In the genomic region with DNA sequence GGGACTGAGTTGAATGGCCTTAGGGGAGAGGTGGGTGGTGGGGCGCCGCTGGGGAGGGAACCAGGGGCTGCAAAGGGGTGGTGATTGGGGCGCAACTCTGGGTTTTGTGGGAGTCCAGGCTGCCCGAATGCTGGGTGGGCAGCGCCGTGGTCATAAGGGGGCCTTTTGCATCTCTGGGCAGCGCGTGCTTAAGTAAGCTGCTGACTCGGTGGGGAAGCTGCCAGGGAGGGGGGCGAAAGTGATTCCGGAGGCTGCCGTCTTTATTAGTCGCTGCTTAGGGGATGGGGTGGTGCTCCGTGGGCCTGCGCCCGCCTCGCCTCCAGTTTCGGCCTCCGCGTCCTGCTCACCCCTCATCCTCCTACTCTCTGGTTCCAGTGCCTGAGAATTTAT, we compare ENCODE assay signal across 8 cellular contexts. TPM values are rescaled to one million over a fixed set of nuclear protein-coding genes. Genes with fewer than 3 reads are reported as not detected.
DNase-seq lines count a peak whose midpoint lies in the region; ATAC-seq and TF ChIP-seq lines count a peak whose summit lies in the region.

No MANE protein-coding gene starts in this region.

- peaks cover 14% of the 10 kb centered on the region; the same call in 1 of the 2 replicates for H4K20me1 ChIP-seq in GM23338 (replicated peaks; ENCODE audit: insufficient read depth)

- H3K4me1 ChIP-seq in GM23338 (ENCODE audit: insufficient read depth) = peaks cover 8% of the 10 kb centered on the region

- H3K27ac Mint-ChIP-seq in CD14-positive monocyte = peak overlapping the region in 6 of 7 donors; percentile 82 to 97 (median 94)
- H3K27ac Mint-ChIP-seq in GM23338 = peak overlapping the region; percentile 98
- peak overlapping the region; percentile 93 for H3K27ac Mint-ChIP-seq in activated naive CD8-positive, alpha-beta T cell treated with anti-CD3 and anti-CD28 coated beads, Interleukin-2, amount 50 U/mL, for 24 hours
- peak overlapping the region; percentile 99 for H3K27ac Mint-ChIP-seq in progenitor cell of endocrine pancreas

- peaks cover 0 to 4% (median 0%) of the 10 kb centered on the region in 3 donors for H3K27me3 Mint-ChIP-seq in CD14-positive monocyte (ENCODE audit: low read depth in 3 of 3)
- peaks cover 23% of the 10 kb centered on the region for H3K27me3 Mint-ChIP-seq in GM23338 (ENCODE audit: insufficient read depth, low read depth, poor library complexity)
- H3K27me3 Mint-ChIP-seq in activated naive CD8-positive, alpha-beta T cell treated with anti-CD3 and anti-CD28 coated beads, Interleukin-2, amount 50 U/mL, for 24 hours = no peaks in the 10 kb centered on the region
- peaks cover 11% of the 10 kb centered on the region for H3K27me3 Mint-ChIP-seq in progenitor cell of endocrine pancreas

- H3K4me3 ChIP-seq in GM23338 = peak overlapping the region; percentile 96

- H3K79me2 ChIP-seq in GM23338 (replicated peaks; ENCODE audit: insufficient read depth) = peaks cover 50% of the 10 kb centered on the region

- peaks cover 6% of the 10 kb centered on the region; the same call in 1 of the 2 replicates for H3F3A ChIP-seq in GM23338 (replicated peaks; ENCODE audit: low read depth)

- peak overlapping the region; percentile 94 to 95 for H3K4me3 Mint-ChIP-seq in CD14-positive monocyte
- H3K4me3 Mint-ChIP-seq in GM23338 = peak overlapping the region; percentile 90
- peak overlapping the region; percentile 89 for H3K4me3 Mint-ChIP-seq in activated naive CD8-positive, alpha-beta T cell treated with anti-CD3 and anti-CD28 coated beads, Interleukin-2, amount 50 U/mL, for 24 hours
- peak overlapping the region; percentile 95 for H3K4me3 Mint-ChIP-seq in progenitor cell of endocrine pancreas (ENCODE audit: low read depth)

- H3K36me3 Mint-ChIP-seq in CD14-positive monocyte (peaks cover 10 to 11% of the 10 kb centered on the region in 2 donors), GM23338 (ENCODE audit: low read depth) (no peaks in the 10 kb centered on the region; the same call in 1 of the 3 replicates), progenitor cell of endocrine pancreas (ENCODE audit: insufficient read depth) (no peaks in the 10 kb centered on the region)
- no peaks in the 10 kb centered on the region for H3K36me3 Mint-ChIP-seq in activated naive CD8-positive, alpha-beta T cell treated with anti-CD3 and anti-CD28 coated beads, Interleukin-2, amount 50 U/mL, for 24 hours (ENCODE audit: low read depth)

- TF ChIP-seq CTCF in CD14-positive monocyte (IDR thresholded peaks at IDR 0.05) = no peak
- TF ChIP-seq CTCF in GM23338 (conservative IDR thresholded peaks at IDR 0.05; ENCODE audit: low read depth in 2 of 2) = no peak
- no peak for TF ChIP-seq CTCF in progenitor cell of endocrine pancreas (IDR thresholded peaks at IDR 0.05; ENCODE audit: unreplicated experiment)

- no peaks in the 10 kb centered on the region for H3K36me3 ChIP-seq in GM23338 (ENCODE audit: insufficient read depth)

- H3K4me1 Mint-ChIP-seq in CD14-positive monocyte (peaks cover 55% of the 10 kb centered on the region), GM23338 (peaks cover 13% of the 10 kb centered on the region), progenitor cell of endocrine pancreas (ENCODE audit: low read depth) (peaks cover 18% of the 10 kb centered on the region)
- peaks cover 38% of the 10 kb centered on the region for H3K4me1 Mint-ChIP-seq in activated naive CD8-positive, alpha-beta T cell treated with anti-CD3 and anti-CD28 coated beads, Interleukin-2, amount 50 U/mL, for 24 hours

- peaks cover 18% of the 10 kb centered on the region for H3K27me3 ChIP-seq in GM23338 (ENCODE audit: insufficient read depth)

- H3K9me3 Mint-ChIP-seq in CD14-positive monocyte (peaks cover 0 to 2% (median 0%) of the 10 kb centered on the region in 7 donors), GM23338 (no peaks in the 10 kb centered on the region), progenitor cell of endocrine pancreas (ENCODE audit: low read depth) (no peaks in the 10 kb centered on the region)
- no peaks in the 10 kb centered on the region for H3K9me3 Mint-ChIP-seq in activated naive CD8-positive, alpha-beta T cell treated with anti-CD3 and anti-CD28 coated beads, Interleukin-2, amount 50 U/mL, for 24 hours

- no peak for DNase-seq in CD14-positive monocyte (ENCODE audit: low spot score)
- peak; percentile 54 for DNase-seq in GM23338 (ENCODE audit: low spot score)
- DNase-seq in NCI-H82 treated with DMSO at 0.1 percent for 48 hours (lab: John Stamatoyannopoulos, UW; ENCODE audit: unreplicated experiment) = peak; percentile 36
- peak; percentile 44 for DNase-seq in activated naive CD8-positive, alpha-beta T cell treated with anti-CD3 and anti-CD28 coated beads, Interleukin-2, amount 50 U/mL, for 24 hours
- peak; percentile 54 for DNase-seq in left cardiac atrium
- DNase-seq in progenitor cell of endocrine pancreas (ENCODE audit: low spot score, unreplicated experiment) = no peak

- intact Hi-C loops in CD14-positive monocyte (cut with micrococcal nuclease) (loop anchor here in 1 of 2 donors (2.0 kb wide), 2 partner anchors 31 to 83 kb away; a partner anchor contains a TSS), left cardiac atrium (cut with DNase I) (no loop called here)

- no peaks in the 10 kb centered on the region for H3K9me2 ChIP-seq in GM23338 (ENCODE audit: insufficient read depth)

- peak overlapping the region; percentile 98 for H3K4me2 ChIP-seq in GM23338

- peak overlapping the region; percentile 99 for H3K27ac ChIP-seq in GM23338 (ENCODE audit: low read depth)

- ATAC-seq in GM23338 (peak; percentile 6), left cardiac atrium (peak in 1 of 2 donors; percentile 0), HG02798 (IDR thresholded peaks at IDR 0.05; ENCODE audit: poor library complexity, unreplicated experiment) (no peak), GM19023 (IDR thresholded peaks at IDR 0.05; ENCODE audit: unreplicated experiment) (no peak)
- no peak for ATAC-seq in activated naive CD8-positive, alpha-beta T cell treated with anti-CD3 and anti-CD28 coated beads, Interleukin-2, amount 50 U/mL, for 24 hours

- H2AFZ ChIP-seq in GM23338 = peak overlapping the region; percentile 86

TF ChIP-seq in GM23338, 12 proteins besides CTCF, POLR2A, EP300 and RAD21 (continues in another document):
- TF ChIP-seq JUNB (IDR thresholded peaks at IDR 0.05; ENCODE audit: unreplicated experiment) = no peak
- TF ChIP-seq, protein P1, sequence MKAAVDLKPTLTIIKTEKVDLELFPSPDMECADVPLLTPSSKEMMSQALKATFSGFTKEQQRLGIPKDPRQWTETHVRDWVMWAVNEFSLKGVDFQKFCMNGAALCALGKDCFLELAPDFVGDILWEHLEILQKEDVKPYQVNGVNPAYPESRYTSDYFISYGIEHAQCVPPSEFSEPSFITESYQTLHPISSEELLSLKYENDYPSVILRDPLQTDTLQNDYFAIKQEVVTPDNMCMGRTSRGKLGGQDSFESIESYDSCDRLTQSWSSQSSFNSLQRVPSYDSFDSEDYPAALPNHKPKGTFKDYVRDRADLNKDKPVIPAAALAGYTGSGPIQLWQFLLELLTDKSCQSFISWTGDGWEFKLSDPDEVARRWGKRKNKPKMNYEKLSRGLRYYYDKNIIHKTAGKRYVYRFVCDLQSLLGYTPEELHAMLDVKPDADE (IDR thresholded peaks at IDR 0.05) = no peak
- TF ChIP-seq POLR2AphosphoS5 (IDR thresholded peaks at IDR 0.05; ENCODE audit: low read depth) = no peak

RNA-seq across cellular contexts. Expression of a gene that starts 0.5 kb away (rescaled TPM):
- 10 to 100 TPM; 11.7 to 12.4 TPM for polyA plus RNA-seq in CD14-positive monocyte
- 110 and 122 TPM in 2 replicates for total RNA-seq in GM23338 (2014; rRNA removed; shearing (Covaris generic))
- polyA plus RNA-seq in GM23338 (2016; fragmentation: Nextera tagmentation; extraction: Ambion mirVana) = 53.9 and 57.3 TPM in 2 replicates
- total RNA-seq in left cardiac atrium = 100 to 1,000 TPM; 113 to 131 TPM
- total RNA-seq in progenitor cell of endocrine pancreas = 135 and 145 TPM in 2 replicates

RNA-seq across cellular contexts. Expression of a gene that starts 1.2 kb away (rescaled TPM):
- polyA plus RNA-seq in CD14-positive monocyte (10 to 100 TPM; 12.2 to 15.0 TPM), GM23338 (2016; fragmentation: Nextera tagmentation; extraction: Ambion mirVana) (3.7 and 4.6 TPM in 2 replicates)
- 9.9 TPM in 2 replicates for total RNA-seq in GM23338 (2014; rRNA removed; shearing (Covaris generic))
- total RNA-seq in left cardiac atrium (10 to 100 TPM; 58.4 to 61.1 TPM), progenitor cell of endocrine pancreas (19.0 and 20.5 TPM in 2 replicates)

RNA-seq across cellular contexts. Expression of a gene that starts 30.8 kb away (rescaled TPM):
- 1 to 10 TPM; 5.4 to 5.9 TPM for polyA plus RNA-seq in CD14-positive monocyte
- 30.0 and 31.9 TPM in 2 replicates for total RNA-seq in GM23338 (2014; rRNA removed; shearing (Covaris generic))
- 20.5 and 23.3 TPM in 2 replicates for polyA plus RNA-seq in GM23338 (2016; fragmentation: Nextera tagmentation; extraction: Ambion mirVana)
- total RNA-seq in left cardiac atrium = 1 to 10 TPM; 4.5 to 5.0 TPM
- 29.1 and 29.3 TPM in 2 replicates for total RNA-seq in progenitor cell of endocrine pancreas

Comparison
In these comparisons a context has a peak if more than half of its experiments do, and no peak if none do; other contexts are left out.
1. DNase-seq: peak in GM23338 (single experiment), NCI-H82 treated with DMSO at 0.1 percent for 48 hours (single experiment), activated naive CD8-positive, alpha-beta T cell treated with anti-CD3 and anti-CD28 coated beads, Interleukin-2, amount 50 U/mL, for 24 hours (single experiment) and left cardiac atrium (single experiment); none in CD14-positive monocyte (single experiment) and progenitor cell of endocrine pancreas (single experiment).
2. Peak in every context shown above with its lines, with median percentiles within 50 percentile points of each other: H3K27ac Mint-ChIP-seq and H3K4me3 Mint-ChIP-seq.